Comparison of ENCODE assay signal across 8 cellular contexts in the genomic region with DNA sequence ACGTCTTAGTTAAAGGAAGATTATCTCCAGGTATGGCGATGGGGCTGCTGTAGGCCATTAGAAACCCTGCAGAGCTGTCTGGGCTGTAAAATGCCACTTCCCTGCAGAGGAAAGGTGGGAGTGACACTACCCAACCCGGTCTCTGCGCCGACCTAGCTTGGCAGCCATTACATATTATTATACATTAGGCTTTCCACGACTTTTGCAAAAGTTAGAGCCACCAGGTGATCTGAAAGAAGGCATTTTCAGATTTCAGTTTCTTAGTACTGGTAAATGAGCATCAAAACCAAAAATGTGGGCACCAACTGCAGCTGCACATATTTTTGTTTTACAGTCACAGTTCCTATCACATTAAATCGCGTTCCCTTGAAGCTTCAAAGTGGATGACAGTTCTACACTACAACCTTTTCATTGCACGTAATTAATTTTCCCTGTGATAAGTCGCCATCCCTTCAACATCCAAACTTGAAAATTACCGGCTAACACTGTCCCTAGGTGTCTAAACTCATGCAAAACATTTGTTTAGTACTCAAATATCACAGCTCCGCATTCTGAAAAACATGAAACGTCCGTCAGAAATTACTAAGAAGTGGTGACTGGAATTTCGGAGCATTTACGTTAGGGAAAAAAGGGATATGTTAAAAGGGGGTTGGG.
DNase-seq lines count a peak whose midpoint lies in the region; ATAC-seq, FAIRE-seq and TF ChIP-seq lines count a peak whose summit lies in the region.

No MANE protein-coding gene starts in this region.

- H3K27me3 ChIP-seq in AG04450 (ENCODE audit: control insufficient read depth, insufficient read depth, low read length) (no peaks in the 10 kb centered on the region), mesendoderm (ENCODE audit: insufficient read depth, low read length, poor library complexity) (no peaks in the 10 kb centered on the region), HepG2 (ENCODE audit: control insufficient read depth in 1 of 2, insufficient read depth in 2 of 2, low read length in 2 of 2) (no peaks in the 10 kb centered on the region)

- peaks cover 68% of the 10 kb centered on the region for H3K4me1 Mint-ChIP-seq in activated naive CD8-positive, alpha-beta T cell (ENCODE audit: low read depth)

- H3K27me3 Mint-ChIP-seq in activated naive CD8-positive, alpha-beta T cell: no peaks in the 10 kb centered on the region

- H2AFZ ChIP-seq in HepG2 (ENCODE audit: low read length): no peak overlapping the region

- ATAC-seq in GM19455 (IDR thresholded peaks at IDR 0.05; ENCODE audit: unreplicated experiment): no peak
- ATAC-seq in GM18511 (IDR thresholded peaks at IDR 0.05; ENCODE audit: unreplicated experiment): no peak
- no peak for ATAC-seq in HG03378 (IDR thresholded peaks at IDR 0.05; ENCODE audit: unreplicated experiment)
- ATAC-seq in HepG2: no peak

- H3K9me3 Mint-ChIP-seq in activated naive CD8-positive, alpha-beta T cell (ENCODE audit: low read depth): no peaks in the 10 kb centered on the region

- no peak for DNase-seq in AG04450 (ENCODE audit: low read depth, low spot score)
- DNase-seq in mesendoderm: peak; percentile 65
- no peak for DNase-seq in HepG2 (ENCODE audit: low spot score)

- H3K36me3 ChIP-seq in KOPT-K1 (ENCODE audit: insufficient read depth, low read length) (no peaks in the 10 kb centered on the region), mesendoderm (ENCODE audit: control insufficient read depth, insufficient read depth, low read length) (no peaks in the 10 kb centered on the region), HepG2 (replicated peaks in 1 of 2; ENCODE audit: control insufficient read depth in 1 of 2, insufficient read depth in 2 of 2, low read length in 2 of 2) (no peaks in the 10 kb centered on the region)

- TF ChIP-seq POLR2A in HepG2 (IDR thresholded peaks at IDR 0.05; ENCODE audit: insufficient read depth in 1 of 2, low read depth in 2 of 2, low read length in 2 of 2): no peak

- TF ChIP-seq EP300 in HepG2 (IDR thresholded peaks at IDR 0.05; ENCODE audit: low read depth in 2 of 2, low read length in 2 of 2) (no peak), HepG2 (CRISPR knock-in tag; IDR thresholded peaks at IDR 0.05; ENCODE audit: borderline replicate concordance) (no peak)

- H3K23ac ChIP-seq in mesendoderm (ENCODE audit: low read length): no peak overlapping the region

- H2BK120ac ChIP-seq in mesendoderm (ENCODE audit: low read depth, low read length): peak overlapping the region; percentile 89

- H3K4me1 ChIP-seq in mesendoderm (ENCODE audit: control insufficient read depth, low read depth, low read length): peaks cover 21% of the 10 kb centered on the region
- peaks cover 54% of the 10 kb centered on the region for H3K4me1 ChIP-seq in HepG2 (ENCODE audit: insufficient read depth, low read length)

- H3K4me3 Mint-ChIP-seq in activated naive CD8-positive, alpha-beta T cell: peak overlapping the region; percentile 89

- intact Hi-C loops in HepG2 (cut with micrococcal nuclease; ENCODE audit: unreplicated experiment): no loop called here

- H2BK15ac ChIP-seq in mesendoderm (replicated peaks; ENCODE audit: low read depth): peak overlapping the region; percentile 87

- H4K8ac ChIP-seq in mesendoderm (ENCODE audit: low read depth, low read length): peak overlapping the region; percentile 3

- no peak overlapping the region for H2AK5ac ChIP-seq in mesendoderm (ENCODE audit: low read length)

- TF ChIP-seq RAD21 in HepG2 (CRISPR knock-in tag; IDR thresholded peaks at IDR 0.05): no peak

- peak overlapping the region; percentile 91 for H3K4ac ChIP-seq in mesendoderm (ENCODE audit: low read depth, low read length)

- POLR2A ChIA-PET in AG04450 (lab: Yijun Ruan, JAX) (interaction anchor here (1.0 to 2.6 kb wide), 5 partner anchors 9 to 66 kb away, joined by 5 to 22 read pairs (median 6); no protein-coding TSS in a partner anchor), HepG2 (lab: Yijun Ruan, JAX) (interaction anchor here (1.6 to 7.8 kb wide), 4 partner anchors 9 to 63 kb away, joined by 8 to 75 read pairs (median 72); no protein-coding TSS in a partner anchor)

- peak overlapping the region; percentile 54 for H4K5ac ChIP-seq in mesendoderm (ENCODE audit: low read length)

- peak overlapping the region; percentile 43 for H3K18ac ChIP-seq in mesendoderm (ENCODE audit: low read length)

- H3K4me2 ChIP-seq in mesendoderm (ENCODE audit: low read length) (no peak overlapping the region), HepG2 (ENCODE audit: low read depth, low read length) (no peak overlapping the region)

- 100% methylated on average over 4 of the region's 16 CpGs for WGBS in mesendoderm (ENCODE audit: extremely low coverage, insufficient coverage, low lambda C conversion rate)
- 97% methylated on average over 16 of the region's 16 CpGs for WGBS in HepG2 (ENCODE audit: low lambda C conversion rate)

- CTCF ChIA-PET in AG04450 (lab: Charles Lee) (interaction anchor here (0.7 to 1.7 kb wide), 4 partner anchors 9 to 99 kb away, joined by 3 to 6 read pairs (median 4); no protein-coding TSS in a partner anchor), HepG2 (lab: Yijun Ruan, JAX; ENCODE audit: low intra/inter-chr PET ratio, low total read pairs) (no interaction called here)

- no peak for TF ChIP-seq CTCF in AG04450 (IDR thresholded peaks at IDR 0.05; ENCODE audit: low read depth, low read length)
- no peak for TF ChIP-seq CTCF in HepG2 (CRISPR knock-in tag; IDR thresholded peaks at IDR 0.05)

- H3K79me2 ChIP-seq in mesendoderm (ENCODE audit: control insufficient read depth, insufficient read depth, low read length): no peaks in the 10 kb centered on the region
- no peaks in the 10 kb centered on the region for H3K79me2 ChIP-seq in HepG2 (ENCODE audit: insufficient read depth, low read length)

- H3K56ac ChIP-seq in mesendoderm (ENCODE audit: low read length): peak overlapping the region; percentile 82

- H2BK5ac ChIP-seq in mesendoderm (ENCODE audit: low read length): peak overlapping the region; percentile 73

- no peaks in the 10 kb centered on the region for H3K36me3 Mint-ChIP-seq in activated naive CD8-positive, alpha-beta T cell

- H4K20me1 ChIP-seq in HepG2 (ENCODE audit: insufficient read depth, low read length): no peaks in the 10 kb centered on the region

- H3K79me1 ChIP-seq in mesendoderm (ENCODE audit: low read length): no peaks in the 10 kb centered on the region

- no peak for FAIRE-seq in HepG2 (lab: Jason Lieb, UNC)

- peak overlapping the region; percentile 36 for H3K4me3 ChIP-seq in AG04450 (ENCODE audit: low read depth, low read length)
- H3K4me3 ChIP-seq in mesendoderm (ENCODE audit: low read length): no peak overlapping the region
- no peak overlapping the region for H3K4me3 ChIP-seq in HepG2 (replicated peaks in 1 of 3; ENCODE audit: insufficient read depth in 1 of 3, low read depth in 2 of 3, low read length in 3 of 3)

- peak overlapping the region; percentile 87 for H3K27ac Mint-ChIP-seq in activated naive CD8-positive, alpha-beta T cell

- H3K27ac ChIP-seq in AG04450 (ENCODE audit: low read depth, low read length): peak overlapping the region; percentile 47
- peak overlapping the region; percentile 81 for H3K27ac ChIP-seq in KOPT-K1 (ENCODE audit: low read depth, low read length, poor library complexity, severe bottlenecking)
- H3K27ac ChIP-seq in mesendoderm (ENCODE audit: low read depth, low read length): peak overlapping the region; percentile 7
- no peak overlapping the region for H3K27ac ChIP-seq in HepG2 (ENCODE audit: extremely low read length, insufficient read depth, low read length)

- in situ Hi-C loops in HepG2 (cut with HindIII; ENCODE audit: extremely low pct_ligation_motif_present, low pct_unique_long_range_greater_than_20kb): no loop called here

- H3K9me3 ChIP-seq in AG04450 (ENCODE audit: control insufficient read depth, insufficient read depth, low read length) (no peaks in the 10 kb centered on the region), KOPT-K1 (ENCODE audit: insufficient read depth, low read length, poor library complexity, severe bottlenecking) (no peaks in the 10 kb centered on the region), HepG2 (ENCODE audit: low read length) (no peaks in the 10 kb centered on the region)

- peak overlapping the region; percentile 67 for H3K9ac ChIP-seq in mesendoderm (ENCODE audit: low read length)
- H3K9ac ChIP-seq in HepG2 (ENCODE audit: insufficient read depth, low read depth, low read length): no peak overlapping the region

- no TSS peak for BruUV-seq in HepG2 (replicated peaks; lab: Mats Ljungman, UMichigan)

TF ChIP-seq in HepG2, 621 proteins besides CTCF, POLR2A, EP300 and RAD21:
- TF ChIP-seq, protein P1, sequence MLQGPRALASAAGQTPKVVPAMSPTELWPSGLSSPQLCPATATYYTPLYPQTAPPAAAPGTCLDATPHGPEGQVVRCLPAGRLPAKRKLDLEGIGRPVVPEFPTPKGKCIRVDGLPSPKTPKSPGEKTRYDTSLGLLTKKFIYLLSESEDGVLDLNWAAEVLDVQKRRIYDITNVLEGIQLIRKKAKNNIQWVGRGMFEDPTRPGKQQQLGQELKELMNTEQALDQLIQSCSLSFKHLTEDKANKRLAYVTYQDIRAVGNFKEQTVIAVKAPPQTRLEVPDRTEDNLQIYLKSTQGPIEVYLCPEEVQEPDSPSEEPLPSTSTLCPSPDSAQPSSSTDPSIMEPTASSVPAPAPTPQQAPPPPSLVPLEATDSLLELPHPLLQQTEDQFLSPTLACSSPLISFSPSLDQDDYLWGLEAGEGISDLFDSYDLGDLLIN (CRISPR knock-in tag; IDR thresholded peaks at IDR 0.05; ENCODE audit: borderline replicate concordance): no peak
- TF ChIP-seq, protein P2, sequence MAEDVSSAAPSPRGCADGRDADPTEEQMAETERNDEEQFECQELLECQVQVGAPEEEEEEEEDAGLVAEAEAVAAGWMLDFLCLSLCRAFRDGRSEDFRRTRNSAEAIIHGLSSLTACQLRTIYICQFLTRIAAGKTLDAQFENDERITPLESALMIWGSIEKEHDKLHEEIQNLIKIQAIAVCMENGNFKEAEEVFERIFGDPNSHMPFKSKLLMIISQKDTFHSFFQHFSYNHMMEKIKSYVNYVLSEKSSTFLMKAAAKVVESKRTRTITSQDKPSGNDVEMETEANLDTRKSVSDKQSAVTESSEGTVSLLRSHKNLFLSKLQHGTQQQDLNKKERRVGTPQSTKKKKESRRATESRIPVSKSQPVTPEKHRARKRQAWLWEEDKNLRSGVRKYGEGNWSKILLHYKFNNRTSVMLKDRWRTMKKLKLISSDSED (CRISPR knock-in tag; IDR thresholded peaks at IDR 0.05): no peak
- TF ChIP-seq ZNF138 (CRISPR knock-in tag; IDR thresholded peaks at IDR 0.05; ENCODE audit: low read depth) (no peak), CREM (IDR thresholded peaks at IDR 0.05) (no peak), CREM (CRISPR knock-in tag; IDR thresholded peaks at IDR 0.05) (no peak), HDAC2 (CRISPR knock-in tag; IDR thresholded peaks at IDR 0.05) (no peak), PRPF4 (IDR thresholded peaks at IDR 0.05; ENCODE audit: low read depth, low read length, poor library complexity, severe bottlenecking) (no peak)
